In genomic region chr3:174541708-174542107, GRCh38 we compare ENCODE assay signal across 27 cellular contexts.
DNase-seq lines count a peak whose midpoint lies in the region; ATAC-seq and TF ChIP-seq lines count a peak whose summit lies in the region.
"Had no signal": no experiment of that assay in that cellular context is flagged by ENCODE, and none has a peak within 500 bp of the region (broad histone marks: within the 10 kb centered on the region; RNA-seq: fewer than 3 reads in every experiment).

No MANE protein-coding gene starts in this region.

- no peak for ATAC-seq in mucosa of descending colon
- ATAC-seq: activated naive CD8-positive, alpha-beta T cell treated with anti-CD3 and anti-CD28 coated beads, Interleukin-2, amount 50 U/mL, for 24 hours; gastroesophageal sphincter; GM12878; K562; sciatic nerve; upper lobe of right lung had no signal

- intact Hi-C loops in mucosa of descending colon (cut with DNase I, micrococcal nuclease), result no loop called here

- WGBS in HUES64, result 91% methylated on average over 2 of the region's 2 CpGs

- TF ChIP-seq CTCF in astrocyte of the spinal cord (IDR thresholded peaks at IDR 0.05; ENCODE audit: low read depth, low read length) (no peak), mucosa of descending colon (IDR thresholded peaks at IDR 0.05) (no peak)

- in situ Hi-C loops in astrocyte of the spinal cord (cut with HindIII; ENCODE audit: low sequenced_read_pairs), result no loop called here

- no peak overlapping the region for H3K4me3 ChIP-seq in HUES64 (ENCODE audit: low read length)
- no peak overlapping the region for H3K4me3 ChIP-seq in astrocyte of the spinal cord (ENCODE audit: low read depth, low read length)
- H3K4me3 ChIP-seq in iPS-18a (ENCODE audit: low read length), result no peak overlapping the region
- H3K4me3 ChIP-seq in mucosa of descending colon, result no peak overlapping the region
- H3K4me3 ChIP-seq: cardiac muscle cell, gastroesophageal sphincter, GM12878, K562, lung, upper lobe of right lung had no signal

- DNase-seq in EL (peak; percentile 26), astrocyte of the spinal cord (ENCODE audit: low read depth, low spot score) (peak; percentile 18), NCI-H510A treated with DMSO at 0.1 percent for 48 hours (lab: John Stamatoyannopoulos, UW) (no peak), SW480 (ENCODE audit: low spot score) (no peak), mucosa of descending colon (no peak)
- no peak for DNase-seq in stimulated activated CD4-positive, alpha-beta T cell treated with anti-CD3 and anti-CD28 coated beads, Interleukin-1b, Interleukin-23, amount 100 ng/mL, for 48 hours
- DNase-seq: ACHN; activated B cell treated with CpG ODN at 0.5 μM for 24 hours; activated CD4-positive, alpha-beta T cell treated with anti-CD3 and anti-CD28 coated beads, Interleukin-2, amount 50 U/mL, for 4 hours; activated gamma-delta T cell; activated naive CD8-positive, alpha-beta T cell treated with anti-CD3 and anti-CD28 coated beads, Interleukin-2, amount 50 U/mL, for 24 hours; dermis blood vessel endothelial cell; GF-D8; hypothalamus; kidney; NCI-H1436; NCI-H526; upper lobe of right lung had no signal

- no peaks in the 10 kb centered on the region for H3K36me3 ChIP-seq in HUES64 (ENCODE audit: insufficient read depth, low read length)
- no peaks in the 10 kb centered on the region for H3K36me3 ChIP-seq in iPS-18a (ENCODE audit: control insufficient read depth, low read depth, low read length)
- H3K36me3 ChIP-seq in mucosa of descending colon (ENCODE audit: low read depth), result no peaks in the 10 kb centered on the region
- H3K36me3 ChIP-seq: cardiac muscle cell, gastroesophageal sphincter, upper lobe of right lung had no signal

- H3K9ac ChIP-seq in HUES64 (ENCODE audit: low read depth, low read length) (no peak overlapping the region), iPS-18a (ENCODE audit: low read length) (peak overlapping the region; percentile 63)

- H3K27ac ChIP-seq in HUES64 (ENCODE audit: low read depth, low read length) (0 out of 2 replicates have a peak overlapping the region, but pooled peaks have one; percentile 2), iPS-18a (ENCODE audit: low read length) (peak overlapping the region; percentile 81)
- H3K27ac ChIP-seq: cardiac muscle cell, gastroesophageal sphincter, RWPE1, upper lobe of right lung had no signal

- H3K27me3 ChIP-seq in HUES64 (ENCODE audit: insufficient read depth, low read length) (no peaks in the 10 kb centered on the region), iPS-18a (ENCODE audit: control insufficient read depth, insufficient read depth, low read length) (no peaks in the 10 kb centered on the region)
- H3K27me3 ChIP-seq: cardiac muscle cell, gastroesophageal sphincter, upper lobe of right lung had no signal

- H3K4me1 ChIP-seq in HUES64 (ENCODE audit: insufficient read depth, low read length) (peaks cover 52% of the 10 kb centered on the region), iPS-18a (ENCODE audit: control insufficient read depth, low read depth, low read length) (peaks cover 55% of the 10 kb centered on the region), mucosa of descending colon (ENCODE audit: low read depth) (no peaks in the 10 kb centered on the region)
- H3K4me1 ChIP-seq: gastroesophageal sphincter, upper lobe of right lung had no signal

- H3K9me3 ChIP-seq in HUES64 (ENCODE audit: insufficient read depth, low read depth, low read length) (no peaks in the 10 kb centered on the region), iPS-18a (ENCODE audit: control insufficient read depth, low read depth, low read length) (no peaks in the 10 kb centered on the region), mucosa of descending colon (no peaks in the 10 kb centered on the region)
- H3K9me3 ChIP-seq: gastroesophageal sphincter, upper lobe of right lung had no signal

Comparison
In these comparisons a context has a peak if more than half of its experiments do, and no peak if none do; other contexts are left out.
1. DNase-seq: peak in EL (single experiment) and astrocyte of the spinal cord (single experiment); none in NCI-H510A treated with DMSO at 0.1 percent for 48 hours (single experiment), stimulated activated CD4-positive, alpha-beta T cell treated with anti-CD3 and anti-CD28 coated beads, Interleukin-1b, Interleukin-23, amount 100 ng/mL, for 48 hours (single experiment), SW480 (single experiment) and mucosa of descending colon (0 of 3).